11 cellular contexts compared by ENCODE assay signal in the genomic region with DNA sequence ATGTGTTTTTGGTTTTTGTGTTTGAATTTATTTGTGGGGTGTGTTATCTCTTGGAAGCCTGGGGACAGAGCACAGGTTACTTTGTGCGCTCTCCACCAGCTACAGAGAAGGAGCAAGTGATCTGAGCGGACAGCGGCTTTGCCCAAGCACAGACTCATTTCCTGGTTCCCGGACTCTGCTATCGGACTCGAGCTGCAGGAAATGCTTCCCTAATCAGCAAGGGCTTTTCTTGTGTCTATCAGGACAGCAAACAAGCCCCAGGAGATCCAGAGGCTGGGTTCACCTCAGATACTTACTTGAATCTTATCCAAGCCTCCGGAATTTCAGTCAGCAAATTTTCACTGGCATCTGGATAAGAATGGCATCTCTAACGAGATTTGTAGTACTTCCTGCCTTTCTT. TPM values are rescaled to one million over a fixed set of nuclear protein-coding genes. Genes with fewer than 3 reads are reported as not detected.
DNase-seq lines count a peak whose midpoint lies in the region; ATAC-seq and TF ChIP-seq lines count a peak whose summit lies in the region.
"Had no signal": no experiment of that assay in that cellular context is flagged by ENCODE, and none has a peak within 500 bp of the region (broad histone marks: within the 10 kb centered on the region; RNA-seq: fewer than 3 reads in every experiment).

No MANE protein-coding gene starts in this region.

- no peaks in the 10 kb centered on the region for H3K9me3 Mint-ChIP-seq in naive thymus-derived CD4-positive, alpha-beta T cell
- H3K9me3 Mint-ChIP-seq: memory B cell had no signal

- H3K9me3 ChIP-seq in A673 (ENCODE audit: low read depth, low read length, poor library complexity, severe bottlenecking) = no peaks in the 10 kb centered on the region
- H3K9me3 ChIP-seq in right lobe of liver = no peaks in the 10 kb centered on the region
- H3K9me3 ChIP-seq in naive thymus-derived CD4-positive, alpha-beta T cell (ENCODE audit: control insufficient read depth in 2 of 3, low read length in 3 of 3) = no peaks in the 10 kb centered on the region

- H3K4me1 ChIP-seq in A673 (ENCODE audit: insufficient read depth, low read length, poor library complexity, severe bottlenecking) (peaks cover 18% of the 10 kb centered on the region), right lobe of liver (peaks cover 0 to 3% (median 0%) of the 10 kb centered on the region in 4 donors)
- no peaks in the 10 kb centered on the region for H3K4me1 ChIP-seq in naive thymus-derived CD4-positive, alpha-beta T cell (ENCODE audit: control insufficient read depth in 2 of 2, insufficient read depth in 2 of 2, low read length in 2 of 2)

- H3K4me3 Mint-ChIP-seq in naive thymus-derived CD4-positive, alpha-beta T cell = no peak overlapping the region
- H3K4me3 Mint-ChIP-seq: memory B cell had no signal

- no peaks in the 10 kb centered on the region for H3K36me3 ChIP-seq in A673 (ENCODE audit: insufficient read depth, low read length, poor library complexity, severe bottlenecking)
- H3K36me3 ChIP-seq in right lobe of liver = no peaks in the 10 kb centered on the region
- H3K36me3 ChIP-seq in naive thymus-derived CD4-positive, alpha-beta T cell (ENCODE audit: control insufficient read depth in 2 of 3, insufficient read depth in 3 of 3, low read length in 3 of 3) = no peaks in the 10 kb centered on the region

- peak; percentile 79 to 92 (median 86) for ATAC-seq in right lobe of liver
- no peak for ATAC-seq in naive thymus-derived CD4-positive, alpha-beta T cell

- TF ChIP-seq POLR2A in right lobe of liver (IDR thresholded peaks at IDR 0.05) = no peak

- TF ChIP-seq CTCF in A673 (conservative IDR thresholded peaks at IDR 0.05; ENCODE audit: low read depth, low read length) (no peak), LNCaP clone FGC (IDR thresholded peaks at IDR 0.05; ENCODE audit: control insufficient read depth, extremely low read depth, insufficient read depth) (no peak), right lobe of liver (IDR thresholded peaks at IDR 0.05) (no peak)

- DNase-seq in A673 (ENCODE audit: low spot score) (peak; percentile 75), LNCaP clone FGC (ENCODE audit: low read depth) (peak; percentile 15), dermis blood vessel endothelial cell (peak; percentile 85), right lobe of liver (peak in 2 of 3 donors; percentile 35 to 53), NCI-H2081 treated with DMSO at 0.1 percent for 48 hours (lab: John Stamatoyannopoulos, UW) (no peak), cerebellar nuclear complex (lab: John Stamatoyannopoulos, UW) (no peak)
- no peak for DNase-seq in activated CD4-positive, alpha-beta T cell treated with anti-CD3 and anti-CD28 coated beads for 48 hours
- no peak for DNase-seq in naive thymus-derived CD4-positive, alpha-beta T cell
- DNase-seq: activated CD4-positive, alpha-beta T cell treated with anti-CD3 and anti-CD28 coated beads, Interleukin-2, amount 50 U/mL, for 1 hour; COR-L47 had no signal

- H3K4me3 ChIP-seq in A673 (ENCODE audit: low read depth, low read length, poor library complexity, severe bottlenecking) = peak overlapping the region; percentile 20
- peak overlapping the region; percentile 36; the same call in 1 of the 2 replicates for H3K4me3 ChIP-seq in LNCaP clone FGC (ENCODE audit: low read depth, low read length)
- no peak overlapping the region for H3K4me3 ChIP-seq in right lobe of liver
- H3K4me3 ChIP-seq in naive thymus-derived CD4-positive, alpha-beta T cell (ENCODE audit: low read length) = no peak overlapping the region

- H3K27ac Mint-ChIP-seq in naive thymus-derived CD4-positive, alpha-beta T cell = no peak overlapping the region
- H3K27ac Mint-ChIP-seq: memory B cell had no signal

- H3K27ac ChIP-seq in A673 (ENCODE audit: low read depth, low read length, poor library complexity, severe bottlenecking) (peak overlapping the region; percentile 20), right lobe of liver (no peak overlapping the region)
- H3K27ac ChIP-seq in naive thymus-derived CD4-positive, alpha-beta T cell (ENCODE audit: low read depth, low read length) = no peak overlapping the region

- CTCF ChIA-PET in A673 (lab: Charles Lee) = no interaction called here
- CTCF ChIA-PET in naive thymus-derived CD4-positive, alpha-beta T cell (lab: Charles Lee) = no interaction called here

- intact Hi-C loops in A673 (cut with micrococcal nuclease; ENCODE audit: unreplicated experiment) = no loop called here
- intact Hi-C loops in right lobe of liver (cut with DNase I) = no loop called here
- intact Hi-C loops in naive thymus-derived CD4-positive, alpha-beta T cell (cut with micrococcal nuclease) = no loop called here

- BruUV-seq in A673 (replicated peaks; lab: Mats Ljungman, UMichigan) = no TSS peak

- no peaks in the 10 kb centered on the region for H3K36me3 Mint-ChIP-seq in naive thymus-derived CD4-positive, alpha-beta T cell
- H3K36me3 Mint-ChIP-seq: memory B cell had no signal

- 8% methylated on average over 8 of the region's 8 CpGs for WGBS in right lobe of liver (ENCODE audit: insufficient coverage, low coverage, low lambda C conversion rate, missing lambda C conversion rate)

- H3K27me3 Mint-ChIP-seq in naive thymus-derived CD4-positive, alpha-beta T cell = peaks cover 5 to 25% (median 18%) of the 10 kb centered on the region in 5 donors

- H3K4me1 Mint-ChIP-seq in naive thymus-derived CD4-positive, alpha-beta T cell = peaks cover 0 to 4% (median 0%) of the 10 kb centered on the region in 7 donors

- POLR2A ChIA-PET in A673 (lab: Charles Lee; ENCODE audit: low non-redundant PET) = interaction anchor here (0.6 kb wide), 1 partner anchor 13 kb away, joined by 3 read pairs; no protein-coding TSS in a partner anchor
- POLR2A ChIA-PET in naive thymus-derived CD4-positive, alpha-beta T cell (lab: Charles Lee) = no interaction called here

- no peaks in the 10 kb centered on the region for H3K27me3 ChIP-seq in A673 (replicated peaks; ENCODE audit: insufficient read depth, low read depth, low read length, poor library complexity)
- H3K27me3 ChIP-seq in right lobe of liver = no peaks in the 10 kb centered on the region
- H3K27me3 ChIP-seq in naive thymus-derived CD4-positive, alpha-beta T cell (ENCODE audit: control insufficient read depth in 2 of 2, insufficient read depth in 2 of 2, low read length in 2 of 2) = no peaks in the 10 kb centered on the region

RNA-seq across cellular contexts. Expression of a gene that starts 27.8 kb away (rescaled TPM):
- 0.15 and 0.17 TPM in 2 replicates for total RNA-seq in A673 (2021)
- total RNA-seq in dermis blood vessel endothelial cell = 156 and 249 TPM in 2 replicates
- total RNA-seq in right lobe of liver = 10 to 100 TPM in 5 of 6 experiments, 1 to 10 TPM in 1; 9.8 to 44.8 (median 34.0) TPM
- 1 to 10 TPM in 2 of 5 experiments, under 1 TPM in 2, not detected in 1; 0.13 to 3.5 (median 1.9) TPM for total RNA-seq in naive thymus-derived CD4-positive, alpha-beta T cell
- polyA plus RNA-seq in naive thymus-derived CD4-positive, alpha-beta T cell = not detected

Comparison
In these comparisons a context has a peak if more than half of its experiments do, and no peak if none do; other contexts are left out.
1. DNase-seq: peak in A673 (single experiment), LNCaP clone FGC (single experiment), dermis blood vessel endothelial cell (single experiment) and right lobe of liver (2 of 3); none in activated CD4-positive, alpha-beta T cell treated with anti-CD3 and anti-CD28 coated beads for 48 hours (single experiment), NCI-H2081 treated with DMSO at 0.1 percent for 48 hours (single experiment), cerebellar nuclear complex (0 of 2) and naive thymus-derived CD4-positive, alpha-beta T cell (0 of 9).
2. H3K4me3 ChIP-seq: peak in A673 (single experiment) and LNCaP clone FGC (single experiment); none in right lobe of liver (0 of 3) and naive thymus-derived CD4-positive, alpha-beta T cell (single experiment).